38 cellular contexts compared by ENCODE assay signal in genomic region chr16:35193956-35194355, GRCh38.
"Had no signal": no experiment of that assay in that cellular context is flagged by ENCODE, and none has a peak within 500 bp of the region (broad histone marks: within the 10 kb centered on the region; RNA-seq: fewer than 3 reads in every experiment).

No MANE protein-coding gene starts in this region.

- H3K27ac Mint-ChIP-seq: activated naive CD4-positive, alpha-beta T cell treated with anti-CD3 and anti-CD28 coated beads for 36 hours; activated naive CD4-positive, alpha-beta T cell treated with anti-CD3 and anti-CD28 coated beads, Interleukin-2, amount 10 ng/mL, durations not matched to agents 7 days and 5 days; activated naive CD4-positive, alpha-beta T cell treated with anti-CD3 and anti-CD28 coated beads, Interleukin-2, amount 50 U/mL, for 24 hours; activated naive CD4-positive, alpha-beta T cell treated with anti-CD3 and anti-CD28 coated beads, Interleukin-2, amount 50 U/mL, for 72 hours; activated naive CD8-positive, alpha-beta T cell; activated naive CD8-positive, alpha-beta T cell treated with anti-CD3 and anti-CD28 coated beads for 36 hours; activated naive CD8-positive, alpha-beta T cell treated with anti-CD3 and anti-CD28 coated beads, Interleukin-2, amount 10 ng/mL, durations not matched to agents 7 days and 5 days; activated naive CD8-positive, alpha-beta T cell treated with anti-CD3 and anti-CD28 coated beads, Interleukin-2, amount 50 U/mL, for 24 hours; activated T-cell treated with anti-CD3 and anti-CD28 coated beads, Interleukin-2, amount 50 U/mL, for 24 hours; activated T-cell treated with anti-CD3 and anti-CD28 coated beads, Interleukin-2, amount 50 U/mL, for 72 hours; activated T-helper 1 cell treated with anti-CD3 and anti-CD28 coated beads, Interleukin-12 subunit alpha, Interleukin-12 subunit beta, Interleukin-2, Interleukin-4 antibody, amounts not matched to agents 30 ng/mL and 10 ng/mL and 1 ng/mL, durations not matched to agents 14 hours and 24 hours and 36 hours; activated T-helper 17 cell treated with anti-CD3 and anti-CD28 coated beads, Interleukin-2, amount 50 U/mL, for 72 hours; activated T-helper 2 cell treated with anti-CD3 and anti-CD28 coated beads, Interferon-gamma antibody, Interleukin-2, Interleukin-4, amounts not matched to agents 10 μg/mL and 5 μg/mL and 100 μg/mL, durations not matched to agents 14 hours and 24 hours and 36 hours; brain had no signal

- H3K4me3 Mint-ChIP-seq: activated naive CD4-positive, alpha-beta T cell treated with anti-CD3 and anti-CD28 coated beads for 36 hours; activated naive CD4-positive, alpha-beta T cell treated with anti-CD3 and anti-CD28 coated beads, Interleukin-2, amount 10 ng/mL, durations not matched to agents 7 days and 5 days; activated naive CD4-positive, alpha-beta T cell treated with anti-CD3 and anti-CD28 coated beads, Interleukin-2, amount 50 U/mL, for 24 hours; activated naive CD8-positive, alpha-beta T cell; activated naive CD8-positive, alpha-beta T cell treated with anti-CD3 and anti-CD28 coated beads for 36 hours; activated naive CD8-positive, alpha-beta T cell treated with anti-CD3 and anti-CD28 coated beads, Interleukin-2, amount 10 ng/mL, durations not matched to agents 7 days and 5 days; activated naive CD8-positive, alpha-beta T cell treated with anti-CD3 and anti-CD28 coated beads, Interleukin-2, amount 50 U/mL, for 24 hours; activated T-cell treated with anti-CD3 and anti-CD28 coated beads, Interleukin-2, amount 50 U/mL, for 24 hours; activated T-cell treated with anti-CD3 and anti-CD28 coated beads, Interleukin-2, amount 50 U/mL, for 4 hours; activated T-cell treated with anti-CD3 and anti-CD28 coated beads, Interleukin-2, amount 50 U/mL, for 72 hours; activated T-helper 1 cell treated with anti-CD3 and anti-CD28 coated beads, Interleukin-12 subunit alpha, Interleukin-12 subunit beta, Interleukin-2, Interleukin-4 antibody, amounts not matched to agents 30 ng/mL and 10 ng/mL and 1 ng/mL, durations not matched to agents 14 hours and 24 hours and 36 hours; activated T-helper 17 cell treated with anti-CD3 and anti-CD28 coated beads, Interleukin-2, amount 50 U/mL, for 72 hours; brain; central memory CD8-positive, alpha-beta T cell had no signal

- H3K27me3 Mint-ChIP-seq: activated naive CD4-positive, alpha-beta T cell treated with anti-CD3 and anti-CD28 coated beads, Interleukin-2, amount 10 ng/mL, durations not matched to agents 7 days and 5 days; activated naive CD4-positive, alpha-beta T cell treated with anti-CD3 and anti-CD28 coated beads, Interleukin-2, amount 50 U/mL, for 24 hours; activated naive CD8-positive, alpha-beta T cell; activated naive CD8-positive, alpha-beta T cell treated with anti-CD3 and anti-CD28 coated beads for 36 hours; activated naive CD8-positive, alpha-beta T cell treated with anti-CD3 and anti-CD28 coated beads, Interleukin-2, amount 10 ng/mL, durations not matched to agents 7 days and 5 days; activated naive CD8-positive, alpha-beta T cell treated with anti-CD3 and anti-CD28 coated beads, Interleukin-2, amount 50 U/mL, for 24 hours; activated T-cell treated with anti-CD3 and anti-CD28 coated beads, Interleukin-2, amount 50 U/mL, for 24 hours; activated T-helper 17 cell treated with anti-CD3 and anti-CD28 coated beads, Interleukin-2, amount 50 U/mL, for 72 hours; brain; central memory CD8-positive, alpha-beta T cell had no signal

- H3K4me1 ChIP-seq: adrenal gland, ascending aorta, body of pancreas, breast epithelium had no signal

- H3K27me3 ChIP-seq: adrenal gland, ascending aorta, body of pancreas, brain microvascular endothelial cell, breast epithelium, cardiac muscle cell had no signal

- DNase-seq: activated effector memory CD4-positive, alpha-beta T cell treated with anti-CD3 and anti-CD28 coated beads, Interleukin-2, amount 50 U/mL, for 16 hours; activated effector memory CD4-positive, alpha-beta T cell treated with Interleukin-2 at 50 U/mL for 16 hours; activated gamma-delta T cell; activated gamma-delta T cell treated with Interleukin-2 at 50 U/mL for 16 hours; activated naive CD4-positive, alpha-beta T cell; activated naive CD4-positive, alpha-beta T cell treated with anti-CD3 and anti-CD28 coated beads for 36 hours; activated naive CD4-positive, alpha-beta T cell treated with anti-CD3 and anti-CD28 coated beads, Interleukin-2, amount 10 ng/mL, durations not matched to agents 7 days and 5 days; activated naive CD4-positive, alpha-beta T cell treated with anti-CD3 and anti-CD28 coated beads, Interleukin-2, amount 50 U/mL, for 16 hours; activated naive CD4-positive, alpha-beta T cell treated with Interleukin-2 at 50 U/mL for 16 hours; activated naive CD8-positive, alpha-beta T cell treated with anti-CD3 and anti-CD28 coated beads for 36 hours; activated naive CD8-positive, alpha-beta T cell treated with anti-CD3 and anti-CD28 coated beads, Interleukin-2, amount 10 ng/mL, durations not matched to agents 7 days and 5 days; activated naive CD8-positive, alpha-beta T cell treated with anti-CD3 and anti-CD28 coated beads, Interleukin-2, amount 50 U/mL, for 24 hours; activated T-cell treated with anti-CD3 and anti-CD28 coated beads, Interleukin-2, amount 50 U/mL, for 1 hour; activated T-cell treated with anti-CD3 and anti-CD28 coated beads, Interleukin-2, amount 50 U/mL, for 24 hours; activated T-cell treated with anti-CD3 and anti-CD28 coated beads, Interleukin-2, amount 50 U/mL, for 4 hours; activated T-cell treated with anti-CD3 and anti-CD28 coated beads, Interleukin-2, amount 50 U/mL, for 48 hours; activated T-cell treated with anti-CD3 and anti-CD28 coated beads, Interleukin-2, amount 50 U/mL, for 72 hours; adrenal gland; amniotic stem cell; amygdala; anterior cingulate cortex; aorta; body of pancreas; brain microvascular endothelial cell; caudate nucleus; central memory CD4-positive, alpha-beta T cell; cerebellar nuclear complex had no signal

- H3K27ac ChIP-seq: adrenal gland, ascending aorta, body of pancreas, brain microvascular endothelial cell, breast epithelium, cardiac muscle cell had no signal

- H3K4me3 ChIP-seq: adrenal gland, ascending aorta, body of pancreas, breast epithelium, cardiac muscle cell had no signal

- ATAC-seq: activated naive CD4-positive, alpha-beta T cell treated with anti-CD3 and anti-CD28 coated beads, Interleukin-2, amount 50 U/mL, for 72 hours; activated naive CD8-positive, alpha-beta T cell treated with anti-CD3 and anti-CD28 coated beads, Interleukin-2, amount 50 U/mL, for 24 hours; activated T-cell treated with anti-CD3 and anti-CD28 coated beads, Interleukin-2, amount 50 U/mL, for 4 hours; activated T-cell treated with anti-CD3 and anti-CD28 coated beads, Interleukin-2, amount 50 U/mL, for 72 hours; activated T-helper 17 cell treated with anti-CD3 and anti-CD28 coated beads, Interleukin-2, amount 50 U/mL, for 72 hours; body of pancreas had no signal

- H3K36me3 Mint-ChIP-seq: activated naive CD4-positive, alpha-beta T cell treated with anti-CD3 and anti-CD28 coated beads, Interleukin-2, amount 50 U/mL, for 24 hours; activated naive CD8-positive, alpha-beta T cell; activated naive CD8-positive, alpha-beta T cell treated with anti-CD3 and anti-CD28 coated beads for 36 hours; activated naive CD8-positive, alpha-beta T cell treated with anti-CD3 and anti-CD28 coated beads, Interleukin-2, amount 10 ng/mL, durations not matched to agents 7 days and 5 days; brain had no signal

- H3K9me3 Mint-ChIP-seq: activated naive CD4-positive, alpha-beta T cell treated with anti-CD3 and anti-CD28 coated beads, Interleukin-2, amount 50 U/mL, for 24 hours had no signal

- H3K4me1 Mint-ChIP-seq: activated naive CD4-positive, alpha-beta T cell treated with anti-CD3 and anti-CD28 coated beads, Interleukin-2, amount 10 ng/mL, durations not matched to agents 7 days and 5 days; activated naive CD4-positive, alpha-beta T cell treated with anti-CD3 and anti-CD28 coated beads, Interleukin-2, amount 50 U/mL, for 24 hours; activated naive CD8-positive, alpha-beta T cell treated with anti-CD3 and anti-CD28 coated beads for 36 hours; activated naive CD8-positive, alpha-beta T cell treated with anti-CD3 and anti-CD28 coated beads, Interleukin-2, amount 10 ng/mL, durations not matched to agents 7 days and 5 days; activated naive CD8-positive, alpha-beta T cell treated with anti-CD3 and anti-CD28 coated beads, Interleukin-2, amount 50 U/mL, for 24 hours; activated T-helper 17 cell treated with anti-CD3 and anti-CD28 coated beads, Interleukin-2, amount 50 U/mL, for 72 hours; brain; central memory CD8-positive, alpha-beta T cell had no signal

- H3K36me3 ChIP-seq: adrenal gland, ascending aorta, brain microvascular endothelial cell, breast epithelium, cardiac muscle cell had no signal

- H3K9me3 ChIP-seq: adrenal gland, ascending aorta, body of pancreas had no signal
